ENCODE assay signal across 8 cellular contexts in the genomic region with DNA sequence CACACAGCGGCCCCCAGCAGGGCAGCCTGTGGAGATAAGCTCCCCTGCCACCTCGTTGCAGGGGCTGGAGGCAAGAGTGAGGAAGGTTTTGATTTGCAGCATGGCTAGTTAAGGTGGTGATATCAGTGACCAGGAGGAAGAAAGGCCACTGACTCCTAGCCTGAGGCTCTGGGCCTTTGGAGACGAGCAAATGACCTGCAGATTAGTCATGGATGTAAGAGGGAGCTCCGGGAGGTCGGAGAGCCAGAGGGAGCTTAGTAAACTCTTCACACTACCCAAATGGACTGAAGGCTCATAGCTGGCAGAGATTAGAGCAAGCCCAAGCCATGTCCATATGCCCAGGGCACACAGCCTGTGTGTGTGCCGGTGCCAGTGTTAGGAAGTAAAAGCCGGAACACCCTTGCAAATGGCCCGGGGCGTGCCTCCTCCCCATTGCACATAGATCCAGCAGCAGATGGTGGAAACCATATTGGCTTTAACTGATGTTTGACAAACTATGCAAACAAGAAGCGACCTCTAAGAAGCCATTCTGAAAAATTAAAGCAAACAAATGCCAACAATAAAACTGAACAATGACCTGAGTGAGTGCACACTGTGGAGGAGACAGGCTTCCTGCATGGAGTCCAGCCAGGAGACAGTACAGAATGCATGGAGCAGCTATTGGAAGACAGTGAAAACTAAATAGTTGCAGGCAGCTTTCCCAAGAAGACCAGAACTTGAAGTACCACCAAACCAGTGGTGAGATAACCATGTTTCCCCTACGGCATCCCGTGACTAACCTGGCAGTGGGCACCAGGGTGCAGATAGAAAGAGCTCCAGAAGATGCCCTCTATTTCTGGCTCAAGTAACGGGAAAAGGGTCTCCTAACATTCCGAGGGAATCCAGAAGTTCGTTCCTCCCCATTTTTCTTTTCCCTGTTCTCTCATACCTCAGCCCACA. TPM values are rescaled to one million over a fixed set of nuclear protein-coding genes. Genes with fewer than 3 reads are reported as not detected.
DNase-seq lines count a peak whose midpoint lies in the region; ATAC-seq, FAIRE-seq and TF ChIP-seq lines count a peak whose summit lies in the region.
"Not testable (repeated sequence)": the region's sequence is repeated elsewhere in the genome, so short reads cannot be mapped to it uniquely, and the experiment has no call there.

No MANE protein-coding gene starts in this region.

- not testable (repeated sequence) for H3K27me3 ChIP-seq in GM23248 (replicated peaks; ENCODE audit: insufficient read depth); pancreas

- H3F3A ChIP-seq in GM23248 (ENCODE audit: insufficient read depth): peaks cover 23% of the 10 kb centered on the region; the same call in 1 of the 2 replicates

- DNase-seq in COLO668 (lab: John Stamatoyannopoulos, UW; ENCODE audit: unreplicated experiment) (peak; percentile 6), GM23248 (peak; percentile 53), NCI-H2029 (lab: John Stamatoyannopoulos, UW) (peak; percentile 72), NCI-H510A (lab: John Stamatoyannopoulos, UW) (peak; percentile 6), RCC 7860 (ENCODE audit: low spot score) (peak; percentile 55), T47D (ENCODE audit: low read depth in 1 of 2, low spot score in 1 of 2) (peak; percentile 4 to 85)
- not testable (repeated sequence) for DNase-seq in Right ventricle myocardium superior, pancreas

- intact Hi-C loops in Right ventricle myocardium superior (cut with DNase I); pancreas (cut with DNase I): not testable (repeated sequence)

- H4K20me1 ChIP-seq in GM23248 (ENCODE audit: insufficient read depth): not testable (repeated sequence)

- not testable (repeated sequence) for H3K79me2 ChIP-seq in GM23248 (ENCODE audit: insufficient read depth)

- not testable (repeated sequence) for H2AFZ ChIP-seq in GM23248

- H3K4me3 ChIP-seq in GM23248, pancreas: not testable (repeated sequence)

- H3K9ac ChIP-seq in GM23248: not testable (repeated sequence)

- not testable (repeated sequence) for H3K9me3 ChIP-seq in GM23248 (ENCODE audit: low read depth); pancreas

- peak; percentile 63 for FAIRE-seq in RCC 7860 (lab: Jason Lieb, UNC)
- not testable (repeated sequence) for FAIRE-seq in pancreas (lab: Jason Lieb, UNC)

- H3K4me1 ChIP-seq in GM23248 (ENCODE audit: insufficient read depth); pancreas: not testable (repeated sequence)

- not testable (repeated sequence) for H3K4me2 ChIP-seq in GM23248 (ENCODE audit: unreplicated experiment)

- ATAC-seq in Right ventricle myocardium superior (ENCODE audit: poor library complexity) (peak; percentile 42), pancreas (peak in 3 of 4 donors; percentile 23 to 68 (median 67))

- not testable (repeated sequence) for H3K9me2 ChIP-seq in GM23248 (ENCODE audit: insufficient read depth)

- H3K36me3 ChIP-seq in GM23248 (ENCODE audit: low read depth): peaks cover 20% of the 10 kb centered on the region
- not testable (repeated sequence) for H3K36me3 ChIP-seq in pancreas

- not testable (repeated sequence) for H3K27ac ChIP-seq in GM23248, pancreas

- not testable (repeated sequence) for TF ChIP-seq CTCF in pancreas (IDR thresholded peaks at IDR 0.05)

- in situ Hi-C loops in GM23248 (cut with MboI); T47D (cut with HindIII; ENCODE audit: low pct_unique_long_range_greater_than_20kb, low sequenced_read_pairs): not testable (repeated sequence)

- 51 to 57% methylated on average over 7 to 8 of the region's 15 CpGs for WGBS in GM23248 (ENCODE audit: low coverage in 1 of 2, low lambda C conversion rate in 2 of 2, missing lambda C conversion rate in 2 of 2), 2 experiments
- WGBS in pancreas, 2 donors: 64 to 81% methylated on average over 5 to 7 of the region's 15 CpGs

RNA-seq across cellular contexts. Expression of a gene that starts 30.2 kb away (rescaled TPM):
- total RNA-seq in GM23248 (2014; rRNA removed; shearing (Covaris generic)): 47.8 and 51.7 TPM in 2 replicates
- 12.0 and 12.9 TPM in 2 replicates for polyA plus RNA-seq in GM23248 (2016; fragmentation: Nextera tagmentation; extraction: Ambion mirVana)
- 44.0 TPM for total RNA-seq in Right ventricle myocardium superior
- 10 to 100 TPM; 37.8 to 53.5 (median 39.1) TPM for total RNA-seq in pancreas
- 10 to 100 TPM in 1 of 2 donors, 1 to 10 TPM in 1; 8.4 to 13.7 TPM for polyA plus RNA-seq in pancreas
